Comparison of ENCODE assay signal across 35 cellular contexts in genomic region chr22:17791196-17791595, GRCh38.
"Had no signal": no experiment of that assay in that cellular context is flagged by ENCODE, and none has a peak within 500 bp of the region (broad histone marks: within the 10 kb centered on the region; RNA-seq: fewer than 3 reads in every experiment).

No MANE protein-coding gene starts in this region.

- H3K4me1 Mint-ChIP-seq: activated CD4-positive, alpha-beta T cell treated with anti-CD3 and anti-CD28 coated beads for 36 hours; activated CD4-positive, alpha-beta T cell treated with anti-CD3 and anti-CD28 coated beads, Interleukin-2, amount 10 ng/mL, durations not matched to agents 7 days and 5 days had no signal

- H3K27ac ChIP-seq: SJSA1 had no signal

- H3K4me3 ChIP-seq: SJSA1 had no signal

- H3K27ac Mint-ChIP-seq: activated CD4-positive, alpha-beta memory T cell treated with anti-CD3 and anti-CD28 coated beads for 36 hours; activated CD4-positive, alpha-beta T cell treated with anti-CD3 and anti-CD28 coated beads for 36 hours; activated CD4-positive, alpha-beta T cell treated with anti-CD3 and anti-CD28 coated beads, Interleukin-2, amount 10 ng/mL, durations not matched to agents 7 days and 5 days; activated naive CD8-positive, alpha-beta T cell; activated naive CD8-positive, alpha-beta T cell treated with anti-CD3 and anti-CD28 coated beads, Interleukin-2, amount 50 U/mL, for 24 hours; IgD-negative memory B cell; T-helper 1 cell treated with Interleukin-12 subunit alpha and Interleukin-12 subunit beta and Interleukin-4 antibody, amounts not matched to agents 30 μg/mL and 1 μg/mL, for 36 hours; T-helper 2 cell treated with Interferon-gamma antibody and Interleukin-4, amounts not matched to agents 5 μg/mL and 100 μg/mL, for 36 hours had no signal

- H3K9ac ChIP-seq: SK-N-SH had no signal

- ATAC-seq: activated CD4-positive, alpha-beta T cell treated with anti-CD3 and anti-CD28 coated beads for 36 hours; activated CD4-positive, CD25-positive, alpha-beta regulatory T cell treated with anti-CD3 and anti-CD28 coated beads, Interleukin-2, amount 50 U/mL, for 24 hours; activated naive CD8-positive, alpha-beta T cell treated with anti-CD3 and anti-CD28 coated beads, Interleukin-2, amount 50 U/mL, for 24 hours; PC-3 had no signal

- H3K9me3 ChIP-seq: SJSA1, SK-N-SH had no signal

- H3K4me3 Mint-ChIP-seq: activated CD4-positive, alpha-beta memory T cell treated with anti-CD3 and anti-CD28 coated beads for 36 hours; activated CD4-positive, alpha-beta T cell treated with anti-CD3 and anti-CD28 coated beads for 36 hours; activated CD4-positive, alpha-beta T cell treated with anti-CD3 and anti-CD28 coated beads, Interleukin-2, amount 10 ng/mL, durations not matched to agents 7 days and 5 days; activated naive CD8-positive, alpha-beta T cell; activated naive CD8-positive, alpha-beta T cell treated with anti-CD3 and anti-CD28 coated beads, Interleukin-2, amount 50 U/mL, for 24 hours; IgD-negative memory B cell; T-helper 1 cell treated with Interleukin-12 subunit alpha and Interleukin-12 subunit beta and Interleukin-4 antibody, amounts not matched to agents 30 μg/mL and 1 μg/mL, for 36 hours; T-helper 2 cell treated with Interferon-gamma antibody and Interleukin-4, amounts not matched to agents 5 μg/mL and 100 μg/mL, for 36 hours had no signal

- H3K4me1 ChIP-seq: SJSA1 had no signal

- H3K27me3 ChIP-seq: SJSA1 had no signal

- H3K27me3 Mint-ChIP-seq: activated CD4-positive, alpha-beta memory T cell treated with anti-CD3 and anti-CD28 coated beads for 36 hours; activated CD4-positive, alpha-beta T cell treated with anti-CD3 and anti-CD28 coated beads for 36 hours; activated naive CD8-positive, alpha-beta T cell; activated naive CD8-positive, alpha-beta T cell treated with anti-CD3 and anti-CD28 coated beads, Interleukin-2, amount 50 U/mL, for 24 hours; IgD-negative memory B cell had no signal

- DNase-seq: activated CD4-positive, alpha-beta memory T cell treated with anti-CD3 and anti-CD28 coated beads for 36 hours; activated CD4-positive, alpha-beta T cell treated with anti-CD3 and anti-CD28 coated beads for 36 hours; activated CD4-positive, alpha-beta T cell treated with anti-CD3 and anti-CD28 coated beads, Interleukin-2, amount 10 ng/mL, durations not matched to agents 7 days and 5 days; activated CD8-positive, alpha-beta memory T cell treated with anti-CD3 and anti-CD28 coated beads, Interleukin-2, amount 50 U/mL, for 4 hours; activated gamma-delta T cell; activated naive CD4-positive, alpha-beta T cell treated with Interleukin-2 at 50 U/mL for 16 hours; activated naive CD8-positive, alpha-beta T cell treated with anti-CD3 and anti-CD28 coated beads, Interleukin-2, amount 50 U/mL, for 24 hours; activated T-cell treated with anti-CD3 and anti-CD28 coated beads, Interleukin-2, amount 50 U/mL, for 48 hours; anterior cingulate cortex; cerebellar nuclear complex; Kasumi-1; KBM-7; MM.1S; MV-4-11; NCI-H1092; NCI-H1436 treated with DMSO at 0.1 percent for 48 hours; NCI-H1694 treated with DMSO at 0.1 percent for 48 hours; NCI-H2029; NCI-H2107; NCI-H2171; NCI-H510A; NCI-H526; NCI-H748 treated with DMSO at 0.1 percent for 48 hours; NK-92 treated with Interleukin-12 subunit alpha and Interleukin-12 subunit beta, amount 100 ng/mL, for 24 hours; PC-3; SHP77 treated with DMSO at 0.1 percent for 48 hours; SK-N-SH had no signal

- H3K9me3 Mint-ChIP-seq: activated CD4-positive, alpha-beta memory T cell treated with anti-CD3 and anti-CD28 coated beads for 36 hours; activated CD4-positive, alpha-beta T cell treated with anti-CD3 and anti-CD28 coated beads, Interleukin-2, amount 10 ng/mL, durations not matched to agents 7 days and 5 days; activated naive CD8-positive, alpha-beta T cell treated with anti-CD3 and anti-CD28 coated beads, Interleukin-2, amount 50 U/mL, for 24 hours; IgD-negative memory B cell; T-helper 1 cell treated with Interleukin-12 subunit alpha and Interleukin-12 subunit beta and Interleukin-4 antibody, amounts not matched to agents 30 μg/mL and 1 μg/mL, for 36 hours; T-helper 2 cell treated with Interferon-gamma antibody and Interleukin-4, amounts not matched to agents 5 μg/mL and 100 μg/mL, for 36 hours had no signal

- FAIRE-seq: RCC 7860, TTC549 had no signal

- H3K4me2 ChIP-seq: SK-N-SH had no signal

- H3K36me3 Mint-ChIP-seq: activated naive CD8-positive, alpha-beta T cell had no signal
